In genomic region chr7:130486114-130486962, GRCh38 we compare ENCODE assay signal across 1 cellular context.
TF ChIP-seq lines count a peak whose summit lies in the region.

No MANE protein-coding gene starts in this region.

TF ChIP-seq in GM12878, 131 proteins besides CTCF, POLR2A, EP300 and RAD21 (continued from another document and continues in another):
- no peak for TF ChIP-seq ATF2 (IDR thresholded peaks at IDR 0.05; ENCODE audit: low read length)
- no peak for TF ChIP-seq IRF4 (IDR thresholded peaks at IDR 0.05; ENCODE audit: low read depth, low read length)
- TF ChIP-seq ZSCAN29 (IDR thresholded peaks at IDR 0.05) = no peak
- peak; percentile 53 for TF ChIP-seq NRF1 (conservative IDR thresholded peaks at IDR 0.05; ENCODE audit: low read depth, low read length)
- TF ChIP-seq ASH2L (IDR thresholded peaks at IDR 0.05; ENCODE audit: borderline replicate concordance, low read depth) = no peak
- no peak for TF ChIP-seq CBFB (IDR thresholded peaks at IDR 0.05; ENCODE audit: low read depth)
- no peak for TF ChIP-seq TCF12 (IDR thresholded peaks at IDR 0.05; ENCODE audit: low read depth, low read length)
- TF ChIP-seq MTA3 (IDR thresholded peaks at IDR 0.05; ENCODE audit: borderline replicate concordance, low read length) = no peak
- TF ChIP-seq HDGF (IDR thresholded peaks at IDR 0.05) = no peak
- no peak for TF ChIP-seq ZNF274 (IDR thresholded peaks at IDR 0.05; ENCODE audit: insufficient read depth, insufficient read length)
- TF ChIP-seq BRCA1 (IDR thresholded peaks at IDR 0.05; ENCODE audit: low read depth, low read length) = no peak
- no peak for TF ChIP-seq E2F8 (IDR thresholded peaks at IDR 0.05; ENCODE audit: low read depth, partially characterized antibody)
- TF ChIP-seq CHD4 (IDR thresholded peaks at IDR 0.05) = no peak
- no peak for TF ChIP-seq POU2F2 (IDR thresholded peaks at IDR 0.05; ENCODE audit: borderline replicate concordance, low read depth, low read length)
- no peak for TF ChIP-seq ZBTB33 (IDR thresholded peaks at IDR 0.05)
- TF ChIP-seq ZNF217 (IDR thresholded peaks at IDR 0.05) = no peak
- no peak for TF ChIP-seq RUNX3 (IDR thresholded peaks at IDR 0.05; ENCODE audit: low read length)
- no peak for TF ChIP-seq RELA (IDR thresholded peaks at IDR 0.05; ENCODE audit: borderline replicate concordance, partially characterized antibody)
- no peak for TF ChIP-seq ZNF207 (IDR thresholded peaks at IDR 0.05; ENCODE audit: borderline replicate concordance)
- no peak for TF ChIP-seq POLR2AphosphoS2 (IDR thresholded peaks at IDR 0.05; ENCODE audit: low read depth, low read length)
- no peak for TF ChIP-seq PML (IDR thresholded peaks at IDR 0.05; ENCODE audit: low read length)
- 0 out of 2 replicates have a peak, but pooled peaks have one; percentile 6 for TF ChIP-seq HCFC1 (IDR thresholded peaks at IDR 0.05; ENCODE audit: low read length)
- no peak for TF ChIP-seq E4F1 (IDR thresholded peaks at IDR 0.05; ENCODE audit: borderline replicate concordance, partially characterized antibody)
- no peak for TF ChIP-seq KDM1A (IDR thresholded peaks at IDR 0.05; ENCODE audit: borderline replicate concordance)
- TF ChIP-seq USF2 (IDR thresholded peaks at IDR 0.05; ENCODE audit: borderline replicate concordance, low read depth, low read length) = no peak
- TF ChIP-seq NFXL1 (IDR thresholded peaks at IDR 0.05; ENCODE audit: borderline replicate concordance) = no peak
- no peak for TF ChIP-seq TBL1XR1 (IDR thresholded peaks at IDR 0.05; ENCODE audit: low read depth, low read length)
- no peak for TF ChIP-seq SKIL (IDR thresholded peaks at IDR 0.05; ENCODE audit: low read depth, poor library complexity, severe bottlenecking)
- peak; percentile 50; the same call in 1 of the 2 replicates for TF ChIP-seq YY1 (IDR thresholded peaks at IDR 0.05; ENCODE audit: low read depth, low read length)
- TF ChIP-seq EZH2 (IDR thresholded peaks at IDR 0.05; ENCODE audit: borderline replicate concordance, control insufficient read depth, low read depth, low read length) = no peak
- no peak for TF ChIP-seq FOS (IDR thresholded peaks at IDR 0.05; ENCODE audit: borderline replicate concordance, extremely low read depth, insufficient read length)
- TF ChIP-seq STAT3 (IDR thresholded peaks at IDR 0.05; ENCODE audit: low read depth, low read length) = no peak
- no peak for TF ChIP-seq ZBTB40 (IDR thresholded peaks at IDR 0.05; ENCODE audit: borderline replicate concordance)
- TF ChIP-seq ATF3 (IDR thresholded peaks at IDR 0.05; ENCODE audit: borderline replicate concordance, extremely low read depth, low read depth, low read length) = no peak
- peak; percentile 59 for TF ChIP-seq MAX (IDR thresholded peaks at IDR 0.05; ENCODE audit: low read depth, low read length)
- TF ChIP-seq EED (IDR thresholded peaks at IDR 0.05; ENCODE audit: low read depth) = peak; percentile 43
- TF ChIP-seq CEBPZ (IDR thresholded peaks at IDR 0.05; ENCODE audit: low read depth, low read length) = no peak
- no peak for TF ChIP-seq ETV6 (conservative IDR thresholded peaks at IDR 0.05 in 1 of 2, IDR thresholded peaks at IDR 0.05 in 1 of 2; ENCODE audit: borderline replicate concordance in 1 of 2, low read depth in 1 of 2)
- no peak for TF ChIP-seq NR2C1 (IDR thresholded peaks at IDR 0.05)
- TF ChIP-seq NR2F1 (conservative IDR thresholded peaks at IDR 0.05) = 0 out of 2 replicates have a peak, but pooled peaks have one; percentile 32
